ENCODE assay signal across 8 cellular contexts in genomic region chr1:200636681-200637080, GRCh38.
"Had no signal": no experiment of that assay in that cellular context is flagged by ENCODE, and none has a peak within 500 bp of the region (broad histone marks: within the 10 kb centered on the region; RNA-seq: fewer than 3 reads in every experiment).

No MANE protein-coding gene starts in this region.

- H3K4me3 ChIP-seq: GM12878 had no signal

- ATAC-seq: GM12878 had no signal

- FAIRE-seq: G401.6, GM12878, GM12891, GM12892, GM18507, GM19239 had no signal

- DNase-seq: GDM1, GF-D8 had no signal
